ENCODE assay signal across 1 cellular context in the genomic region with DNA sequence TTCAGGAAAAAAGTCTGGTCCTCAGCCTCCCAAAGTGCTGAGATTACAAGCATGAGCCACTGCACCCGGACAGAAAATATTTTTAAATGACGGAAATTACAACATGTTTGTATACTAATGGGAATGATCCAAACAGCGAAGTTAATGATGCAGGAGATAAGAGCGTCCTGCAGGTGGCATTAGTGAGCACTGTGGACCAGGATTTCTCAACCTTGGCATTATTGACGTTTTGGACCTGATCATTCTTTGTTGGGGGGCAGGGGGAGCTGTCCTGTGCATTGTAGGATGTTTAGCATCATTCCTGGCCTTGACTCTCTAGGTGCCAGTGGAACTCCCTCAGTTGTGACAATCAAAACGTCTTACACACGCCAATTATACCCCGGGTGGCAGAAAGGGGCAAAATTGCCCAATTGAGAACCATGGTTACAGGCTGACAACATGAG.
TF ChIP-seq lines count a peak whose summit lies in the region.

No MANE protein-coding gene starts in this region.

TF ChIP-seq in HepG2, 621 proteins besides CTCF, POLR2A, EP300 and RAD21 (continued from another document and continues in another):
- TF ChIP-seq, protein P1, sequence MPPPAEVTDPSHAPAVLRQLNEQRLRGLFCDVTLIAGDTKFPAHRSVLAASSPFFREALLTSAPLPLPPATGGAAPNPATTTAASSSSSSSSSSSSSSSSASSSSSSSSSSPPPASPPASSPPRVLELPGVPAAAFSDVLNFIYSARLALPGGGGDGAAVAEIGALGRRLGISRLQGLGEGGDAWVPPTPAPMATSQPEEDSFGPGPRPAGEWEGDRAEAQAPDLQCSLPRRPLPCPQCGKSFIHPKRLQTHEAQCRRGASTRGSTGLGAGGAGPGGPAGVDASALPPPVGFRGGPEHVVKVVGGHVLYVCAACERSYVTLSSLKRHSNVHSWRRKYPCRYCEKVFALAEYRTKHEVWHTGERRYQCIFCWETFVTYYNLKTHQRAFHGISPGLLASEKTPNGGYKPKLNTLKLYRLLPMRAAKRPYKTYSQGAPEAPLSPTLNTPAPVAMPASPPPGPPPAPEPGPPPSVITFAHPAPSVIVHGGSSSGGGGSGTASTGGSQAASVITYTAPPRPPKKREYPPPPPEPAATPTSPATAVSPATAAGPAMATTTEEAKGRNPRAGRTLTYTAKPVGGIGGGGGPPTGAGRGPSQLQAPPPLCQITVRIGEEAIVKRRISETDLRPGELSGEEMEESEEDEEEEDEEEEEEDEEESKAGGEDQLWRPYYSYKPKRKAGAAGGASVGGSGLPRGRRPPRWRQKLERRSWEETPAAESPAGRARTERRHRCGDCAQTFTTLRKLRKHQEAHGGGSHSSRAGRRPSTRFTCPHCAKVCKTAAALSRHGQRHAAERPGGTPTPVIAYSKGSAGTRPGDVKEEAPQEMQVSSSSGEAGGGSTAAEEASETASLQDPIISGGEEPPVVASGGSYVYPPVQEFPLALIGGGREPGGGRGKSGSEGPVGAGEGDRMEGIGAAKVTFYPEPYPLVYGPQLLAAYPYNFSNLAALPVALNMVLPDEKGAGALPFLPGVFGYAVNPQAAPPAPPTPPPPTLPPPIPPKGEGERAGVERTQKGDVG (CRISPR knock-in tag; IDR thresholded peaks at IDR 0.05; ENCODE audit: borderline replicate concordance): no peak
- TF ChIP-seq, protein P2, sequence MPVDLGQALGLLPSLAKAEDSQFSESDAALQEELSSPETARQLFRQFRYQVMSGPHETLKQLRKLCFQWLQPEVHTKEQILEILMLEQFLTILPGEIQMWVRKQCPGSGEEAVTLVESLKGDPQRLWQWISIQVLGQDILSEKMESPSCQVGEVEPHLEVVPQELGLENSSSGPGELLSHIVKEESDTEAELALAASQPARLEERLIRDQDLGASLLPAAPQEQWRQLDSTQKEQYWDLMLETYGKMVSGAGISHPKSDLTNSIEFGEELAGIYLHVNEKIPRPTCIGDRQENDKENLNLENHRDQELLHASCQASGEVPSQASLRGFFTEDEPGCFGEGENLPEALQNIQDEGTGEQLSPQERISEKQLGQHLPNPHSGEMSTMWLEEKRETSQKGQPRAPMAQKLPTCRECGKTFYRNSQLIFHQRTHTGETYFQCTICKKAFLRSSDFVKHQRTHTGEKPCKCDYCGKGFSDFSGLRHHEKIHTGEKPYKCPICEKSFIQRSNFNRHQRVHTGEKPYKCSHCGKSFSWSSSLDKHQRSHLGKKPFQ (CRISPR knock-in tag; IDR thresholded peaks at IDR 0.05; ENCODE audit: insufficient replicate concordance): no peak
- no peak for TF ChIP-seq ZNF510 (CRISPR knock-in tag; IDR thresholded peaks at IDR 0.05; ENCODE audit: low read depth)
- TF ChIP-seq REPIN1 (CRISPR knock-in tag; IDR thresholded peaks at IDR 0.05; ENCODE audit: borderline replicate concordance, low read depth): peak; percentile 71; the same call in 1 of the 2 replicates
- no peak for TF ChIP-seq ZNF335 (CRISPR knock-in tag; IDR thresholded peaks at IDR 0.05)
- TF ChIP-seq NONO (IDR thresholded peaks at IDR 0.05): no peak
- TF ChIP-seq NONO (CRISPR knock-in tag; conservative IDR thresholded peaks at IDR 0.05): 0 out of 2 replicates have a peak, but pooled peaks have one; percentile 17
- TF ChIP-seq, protein P3, sequence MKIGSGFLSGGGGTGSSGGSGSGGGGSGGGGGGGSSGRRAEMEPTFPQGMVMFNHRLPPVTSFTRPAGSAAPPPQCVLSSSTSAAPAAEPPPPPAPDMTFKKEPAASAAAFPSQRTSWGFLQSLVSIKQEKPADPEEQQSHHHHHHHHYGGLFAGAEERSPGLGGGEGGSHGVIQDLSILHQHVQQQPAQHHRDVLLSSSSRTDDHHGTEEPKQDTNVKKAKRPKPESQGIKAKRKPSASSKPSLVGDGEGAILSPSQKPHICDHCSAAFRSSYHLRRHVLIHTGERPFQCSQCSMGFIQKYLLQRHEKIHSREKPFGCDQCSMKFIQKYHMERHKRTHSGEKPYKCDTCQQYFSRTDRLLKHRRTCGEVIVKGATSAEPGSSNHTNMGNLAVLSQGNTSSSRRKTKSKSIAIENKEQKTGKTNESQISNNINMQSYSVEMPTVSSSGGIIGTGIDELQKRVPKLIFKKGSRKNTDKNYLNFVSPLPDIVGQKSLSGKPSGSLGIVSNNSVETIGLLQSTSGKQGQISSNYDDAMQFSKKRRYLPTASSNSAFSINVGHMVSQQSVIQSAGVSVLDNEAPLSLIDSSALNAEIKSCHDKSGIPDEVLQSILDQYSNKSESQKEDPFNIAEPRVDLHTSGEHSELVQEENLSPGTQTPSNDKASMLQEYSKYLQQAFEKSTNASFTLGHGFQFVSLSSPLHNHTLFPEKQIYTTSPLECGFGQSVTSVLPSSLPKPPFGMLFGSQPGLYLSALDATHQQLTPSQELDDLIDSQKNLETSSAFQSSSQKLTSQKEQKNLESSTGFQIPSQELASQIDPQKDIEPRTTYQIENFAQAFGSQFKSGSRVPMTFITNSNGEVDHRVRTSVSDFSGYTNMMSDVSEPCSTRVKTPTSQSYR (CRISPR knock-in tag; IDR thresholded peaks at IDR 0.05; ENCODE audit: borderline replicate concordance): peak; percentile 81; the same call in 1 of the 2 replicates
- TF ChIP-seq YY1 (IDR thresholded peaks at IDR 0.05; ENCODE audit: insufficient read depth, insufficient replicate concordance, low read depth, low read length): no peak
- TF ChIP-seq GLI4 (CRISPR knock-in tag; IDR thresholded peaks at IDR 0.05; ENCODE audit: borderline replicate concordance): no peak
- peak; percentile 39; the same call in 1 of the 2 replicates for TF ChIP-seq ZNF709 (CRISPR knock-in tag; IDR thresholded peaks at IDR 0.05)
- peak; percentile 39; the same call in 1 of the 2 replicates for TF ChIP-seq ZNF547 (CRISPR knock-in tag; IDR thresholded peaks at IDR 0.05)
- TF ChIP-seq ARHGAP35 (CRISPR knock-in tag; IDR thresholded peaks at IDR 0.05; ENCODE audit: borderline replicate concordance): no peak
- TF ChIP-seq, protein P4, sequence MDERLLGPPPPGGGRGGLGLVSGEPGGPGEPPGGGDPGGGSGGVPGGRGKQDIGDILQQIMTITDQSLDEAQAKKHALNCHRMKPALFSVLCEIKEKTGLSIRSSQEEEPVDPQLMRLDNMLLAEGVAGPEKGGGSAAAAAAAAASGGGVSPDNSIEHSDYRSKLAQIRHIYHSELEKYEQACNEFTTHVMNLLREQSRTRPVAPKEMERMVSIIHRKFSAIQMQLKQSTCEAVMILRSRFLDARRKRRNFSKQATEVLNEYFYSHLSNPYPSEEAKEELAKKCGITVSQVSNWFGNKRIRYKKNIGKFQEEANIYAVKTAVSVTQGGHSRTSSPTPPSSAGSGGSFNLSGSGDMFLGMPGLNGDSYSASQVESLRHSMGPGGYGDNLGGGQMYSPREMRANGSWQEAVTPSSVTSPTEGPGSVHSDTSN (CRISPR knock-in tag; IDR thresholded peaks at IDR 0.05): no peak
- TF ChIP-seq, protein P5, sequence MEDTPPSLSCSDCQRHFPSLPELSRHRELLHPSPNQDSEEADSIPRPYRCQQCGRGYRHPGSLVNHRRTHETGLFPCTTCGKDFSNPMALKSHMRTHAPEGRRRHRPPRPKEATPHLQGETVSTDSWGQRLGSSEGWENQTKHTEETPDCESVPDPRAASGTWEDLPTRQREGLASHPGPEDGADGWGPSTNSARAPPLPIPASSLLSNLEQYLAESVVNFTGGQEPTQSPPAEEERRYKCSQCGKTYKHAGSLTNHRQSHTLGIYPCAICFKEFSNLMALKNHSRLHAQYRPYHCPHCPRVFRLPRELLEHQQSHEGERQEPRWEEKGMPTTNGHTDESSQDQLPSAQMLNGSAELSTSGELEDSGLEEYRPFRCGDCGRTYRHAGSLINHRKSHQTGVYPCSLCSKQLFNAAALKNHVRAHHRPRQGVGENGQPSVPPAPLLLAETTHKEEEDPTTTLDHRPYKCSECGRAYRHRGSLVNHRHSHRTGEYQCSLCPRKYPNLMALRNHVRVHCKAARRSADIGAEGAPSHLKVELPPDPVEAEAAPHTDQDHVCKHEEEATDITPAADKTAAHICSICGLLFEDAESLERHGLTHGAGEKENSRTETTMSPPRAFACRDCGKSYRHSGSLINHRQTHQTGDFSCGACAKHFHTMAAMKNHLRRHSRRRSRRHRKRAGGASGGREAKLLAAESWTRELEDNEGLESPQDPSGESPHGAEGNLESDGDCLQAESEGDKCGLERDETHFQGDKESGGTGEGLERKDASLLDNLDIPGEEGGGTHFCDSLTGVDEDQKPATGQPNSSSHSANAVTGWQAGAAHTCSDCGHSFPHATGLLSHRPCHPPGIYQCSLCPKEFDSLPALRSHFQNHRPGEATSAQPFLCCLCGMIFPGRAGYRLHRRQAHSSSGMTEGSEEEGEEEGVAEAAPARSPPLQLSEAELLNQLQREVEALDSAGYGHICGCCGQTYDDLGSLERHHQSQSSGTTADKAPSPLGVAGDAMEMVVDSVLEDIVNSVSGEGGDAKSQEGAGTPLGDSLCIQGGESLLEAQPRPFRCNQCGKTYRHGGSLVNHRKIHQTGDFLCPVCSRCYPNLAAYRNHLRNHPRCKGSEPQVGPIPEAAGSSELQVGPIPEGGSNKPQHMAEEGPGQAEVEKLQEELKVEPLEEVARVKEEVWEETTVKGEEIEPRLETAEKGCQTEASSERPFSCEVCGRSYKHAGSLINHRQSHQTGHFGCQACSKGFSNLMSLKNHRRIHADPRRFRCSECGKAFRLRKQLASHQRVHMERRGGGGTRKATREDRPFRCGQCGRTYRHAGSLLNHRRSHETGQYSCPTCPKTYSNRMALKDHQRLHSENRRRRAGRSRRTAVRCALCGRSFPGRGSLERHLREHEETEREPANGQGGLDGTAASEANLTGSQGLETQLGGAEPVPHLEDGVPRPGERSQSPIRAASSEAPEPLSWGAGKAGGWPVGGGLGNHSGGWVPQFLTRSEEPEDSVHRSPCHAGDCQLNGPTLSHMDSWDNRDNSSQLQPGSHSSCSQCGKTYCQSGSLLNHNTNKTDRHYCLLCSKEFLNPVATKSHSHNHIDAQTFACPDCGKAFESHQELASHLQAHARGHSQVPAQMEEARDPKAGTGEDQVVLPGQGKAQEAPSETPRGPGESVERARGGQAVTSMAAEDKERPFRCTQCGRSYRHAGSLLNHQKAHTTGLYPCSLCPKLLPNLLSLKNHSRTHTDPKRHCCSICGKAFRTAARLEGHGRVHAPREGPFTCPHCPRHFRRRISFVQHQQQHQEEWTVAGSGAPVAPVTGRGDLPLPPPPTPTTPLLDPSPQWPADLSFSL (CRISPR knock-in tag; IDR thresholded peaks at IDR 0.05): 0 out of 2 replicates have a peak, but pooled peaks have one; percentile 45
- no peak; the same call in 1 of the 2 replicates for TF ChIP-seq ZNF724P (CRISPR knock-in tag; IDR thresholded peaks at IDR 0.05; ENCODE audit: borderline replicate concordance)
- 0 out of 2 replicates have a peak, but pooled peaks have one; percentile 31 for TF ChIP-seq ZNF567 (CRISPR knock-in tag; IDR thresholded peaks at IDR 0.05; ENCODE audit: borderline replicate concordance)
- no peak for TF ChIP-seq ZNF773 (CRISPR knock-in tag; IDR thresholded peaks at IDR 0.05; ENCODE audit: borderline replicate concordance)
- TF ChIP-seq THAP11 (CRISPR knock-in tag; IDR thresholded peaks at IDR 0.05): no peak
- TF ChIP-seq NCOR1 (IDR thresholded peaks at IDR 0.05; ENCODE audit: borderline replicate concordance, low read length): no peak
- TF ChIP-seq KLF16 (CRISPR knock-in tag; IDR thresholded peaks at IDR 0.05): no peak; a peak in 1 of 4 replicates
- TF ChIP-seq ZBTB21 (CRISPR knock-in tag; IDR thresholded peaks at IDR 0.05): no peak
- TF ChIP-seq NFIB (CRISPR knock-in tag; IDR thresholded peaks at IDR 0.05; ENCODE audit: borderline replicate concordance): no peak
- TF ChIP-seq, protein P6, sequence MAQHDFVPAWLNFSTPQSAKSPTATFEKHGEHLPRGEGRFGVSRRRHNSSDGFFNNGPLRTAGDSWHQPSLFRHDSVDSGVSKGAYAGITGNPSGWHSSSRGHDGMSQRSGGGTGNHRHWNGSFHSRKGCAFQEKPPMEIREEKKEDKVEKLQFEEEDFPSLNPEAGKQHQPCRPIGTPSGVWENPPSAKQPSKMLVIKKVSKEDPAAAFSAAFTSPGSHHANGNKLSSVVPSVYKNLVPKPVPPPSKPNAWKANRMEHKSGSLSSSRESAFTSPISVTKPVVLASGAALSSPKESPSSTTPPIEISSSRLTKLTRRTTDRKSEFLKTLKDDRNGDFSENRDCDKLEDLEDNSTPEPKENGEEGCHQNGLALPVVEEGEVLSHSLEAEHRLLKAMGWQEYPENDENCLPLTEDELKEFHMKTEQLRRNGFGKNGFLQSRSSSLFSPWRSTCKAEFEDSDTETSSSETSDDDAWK (CRISPR knock-in tag; IDR thresholded peaks at IDR 0.05): no peak
- TF ChIP-seq CC2D1A (CRISPR knock-in tag; IDR thresholded peaks at IDR 0.05): 0 out of 2 replicates have a peak, but pooled peaks have one; percentile 66
- TF ChIP-seq ZNF558 (CRISPR knock-in tag; IDR thresholded peaks at IDR 0.05; ENCODE audit: borderline replicate concordance): no peak
- TF ChIP-seq, protein P7, sequence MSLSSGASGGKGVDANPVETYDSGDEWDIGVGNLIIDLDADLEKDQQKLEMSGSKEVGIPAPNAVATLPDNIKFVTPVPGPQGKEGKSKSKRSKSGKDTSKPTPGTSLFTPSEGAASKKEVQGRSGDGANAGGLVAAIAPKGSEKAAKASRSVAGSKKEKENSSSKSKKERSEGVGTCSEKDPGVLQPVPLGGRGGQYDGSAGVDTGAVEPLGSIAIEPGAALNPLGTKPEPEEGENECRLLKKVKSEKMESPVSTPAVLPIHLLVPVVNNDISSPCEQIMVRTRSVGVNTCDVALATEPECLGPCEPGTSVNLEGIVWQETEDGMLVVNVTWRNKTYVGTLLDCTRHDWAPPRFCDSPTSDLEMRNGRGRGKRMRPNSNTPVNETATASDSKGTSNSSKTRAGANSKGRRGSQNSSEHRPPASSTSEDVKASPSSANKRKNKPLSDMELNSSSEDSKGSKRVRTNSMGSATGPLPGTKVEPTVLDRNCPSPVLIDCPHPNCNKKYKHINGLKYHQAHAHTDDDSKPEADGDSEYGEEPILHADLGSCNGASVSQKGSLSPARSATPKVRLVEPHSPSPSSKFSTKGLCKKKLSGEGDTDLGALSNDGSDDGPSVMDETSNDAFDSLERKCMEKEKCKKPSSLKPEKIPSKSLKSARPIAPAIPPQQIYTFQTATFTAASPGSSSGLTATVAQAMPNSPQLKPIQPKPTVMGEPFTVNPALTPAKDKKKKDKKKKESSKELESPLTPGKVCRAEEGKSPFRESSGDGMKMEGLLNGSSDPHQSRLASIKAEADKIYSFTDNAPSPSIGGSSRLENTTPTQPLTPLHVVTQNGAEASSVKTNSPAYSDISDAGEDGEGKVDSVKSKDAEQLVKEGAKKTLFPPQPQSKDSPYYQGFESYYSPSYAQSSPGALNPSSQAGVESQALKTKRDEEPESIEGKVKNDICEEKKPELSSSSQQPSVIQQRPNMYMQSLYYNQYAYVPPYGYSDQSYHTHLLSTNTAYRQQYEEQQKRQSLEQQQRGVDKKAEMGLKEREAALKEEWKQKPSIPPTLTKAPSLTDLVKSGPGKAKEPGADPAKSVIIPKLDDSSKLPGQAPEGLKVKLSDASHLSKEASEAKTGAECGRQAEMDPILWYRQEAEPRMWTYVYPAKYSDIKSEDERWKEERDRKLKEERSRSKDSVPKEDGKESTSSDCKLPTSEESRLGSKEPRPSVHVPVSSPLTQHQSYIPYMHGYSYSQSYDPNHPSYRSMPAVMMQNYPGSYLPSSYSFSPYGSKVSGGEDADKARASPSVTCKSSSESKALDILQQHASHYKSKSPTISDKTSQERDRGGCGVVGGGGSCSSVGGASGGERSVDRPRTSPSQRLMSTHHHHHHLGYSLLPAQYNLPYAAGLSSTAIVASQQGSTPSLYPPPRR (CRISPR knock-in tag; IDR thresholded peaks at IDR 0.05; ENCODE audit: borderline replicate concordance): no peak
- no peak for TF ChIP-seq NKX3-1 (CRISPR knock-in tag; IDR thresholded peaks at IDR 0.05)
- TF ChIP-seq RELA (CRISPR knock-in tag; IDR thresholded peaks at IDR 0.05): no peak
- TF ChIP-seq PHB2 (IDR thresholded peaks at IDR 0.05; ENCODE audit: partially characterized antibody): no peak
- TF ChIP-seq, protein P8, sequence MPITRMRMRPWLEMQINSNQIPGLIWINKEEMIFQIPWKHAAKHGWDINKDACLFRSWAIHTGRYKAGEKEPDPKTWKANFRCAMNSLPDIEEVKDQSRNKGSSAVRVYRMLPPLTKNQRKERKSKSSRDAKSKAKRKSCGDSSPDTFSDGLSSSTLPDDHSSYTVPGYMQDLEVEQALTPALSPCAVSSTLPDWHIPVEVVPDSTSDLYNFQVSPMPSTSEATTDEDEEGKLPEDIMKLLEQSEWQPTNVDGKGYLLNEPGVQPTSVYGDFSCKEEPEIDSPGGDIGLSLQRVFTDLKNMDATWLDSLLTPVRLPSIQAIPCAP (CRISPR knock-in tag; IDR thresholded peaks at IDR 0.05; ENCODE audit: low read depth): no peak
